In the genomic region with DNA sequence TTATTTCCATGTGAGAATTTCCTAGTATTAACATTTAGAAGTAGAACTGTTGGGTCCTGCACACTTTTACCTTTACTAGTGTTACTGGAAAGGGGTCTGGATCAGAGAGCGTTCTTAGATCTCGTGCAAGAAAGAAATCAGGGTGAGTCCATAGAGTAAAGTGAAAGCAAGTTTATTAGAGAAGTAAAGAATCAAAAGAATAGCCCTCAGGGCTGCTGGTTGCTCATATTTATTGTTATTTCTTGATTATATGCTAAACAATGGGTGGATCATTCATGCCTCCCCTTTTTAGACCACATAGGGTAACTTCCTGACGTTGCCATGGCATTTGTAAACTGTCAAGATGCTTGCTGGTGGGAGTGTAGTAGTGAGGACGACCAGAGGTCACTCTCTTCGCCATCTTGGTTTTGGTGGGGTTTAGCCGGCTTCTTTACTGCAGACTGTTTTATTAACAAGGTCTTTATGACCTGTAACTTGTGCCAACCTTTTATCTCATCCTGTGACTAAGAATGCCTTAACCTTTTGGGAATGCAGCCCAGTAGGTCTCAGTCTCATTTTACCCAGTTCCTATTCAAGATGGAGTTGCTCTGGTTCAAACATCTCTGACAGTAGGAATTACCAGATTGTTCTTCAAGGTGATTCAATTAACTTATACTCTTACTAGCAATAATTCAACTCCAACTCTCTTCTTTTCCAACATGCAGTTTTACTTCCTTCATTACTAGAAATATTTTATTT, we compare ENCODE assay signal across 1 cellular context.
TF ChIP-seq lines count a peak whose summit lies in the region.

No MANE protein-coding gene starts in this region.

TF ChIP-seq in WTC11, 78 proteins besides CTCF, POLR2A, EP300 and RAD21 (continued from another document):
- TF ChIP-seq, protein P1, sequence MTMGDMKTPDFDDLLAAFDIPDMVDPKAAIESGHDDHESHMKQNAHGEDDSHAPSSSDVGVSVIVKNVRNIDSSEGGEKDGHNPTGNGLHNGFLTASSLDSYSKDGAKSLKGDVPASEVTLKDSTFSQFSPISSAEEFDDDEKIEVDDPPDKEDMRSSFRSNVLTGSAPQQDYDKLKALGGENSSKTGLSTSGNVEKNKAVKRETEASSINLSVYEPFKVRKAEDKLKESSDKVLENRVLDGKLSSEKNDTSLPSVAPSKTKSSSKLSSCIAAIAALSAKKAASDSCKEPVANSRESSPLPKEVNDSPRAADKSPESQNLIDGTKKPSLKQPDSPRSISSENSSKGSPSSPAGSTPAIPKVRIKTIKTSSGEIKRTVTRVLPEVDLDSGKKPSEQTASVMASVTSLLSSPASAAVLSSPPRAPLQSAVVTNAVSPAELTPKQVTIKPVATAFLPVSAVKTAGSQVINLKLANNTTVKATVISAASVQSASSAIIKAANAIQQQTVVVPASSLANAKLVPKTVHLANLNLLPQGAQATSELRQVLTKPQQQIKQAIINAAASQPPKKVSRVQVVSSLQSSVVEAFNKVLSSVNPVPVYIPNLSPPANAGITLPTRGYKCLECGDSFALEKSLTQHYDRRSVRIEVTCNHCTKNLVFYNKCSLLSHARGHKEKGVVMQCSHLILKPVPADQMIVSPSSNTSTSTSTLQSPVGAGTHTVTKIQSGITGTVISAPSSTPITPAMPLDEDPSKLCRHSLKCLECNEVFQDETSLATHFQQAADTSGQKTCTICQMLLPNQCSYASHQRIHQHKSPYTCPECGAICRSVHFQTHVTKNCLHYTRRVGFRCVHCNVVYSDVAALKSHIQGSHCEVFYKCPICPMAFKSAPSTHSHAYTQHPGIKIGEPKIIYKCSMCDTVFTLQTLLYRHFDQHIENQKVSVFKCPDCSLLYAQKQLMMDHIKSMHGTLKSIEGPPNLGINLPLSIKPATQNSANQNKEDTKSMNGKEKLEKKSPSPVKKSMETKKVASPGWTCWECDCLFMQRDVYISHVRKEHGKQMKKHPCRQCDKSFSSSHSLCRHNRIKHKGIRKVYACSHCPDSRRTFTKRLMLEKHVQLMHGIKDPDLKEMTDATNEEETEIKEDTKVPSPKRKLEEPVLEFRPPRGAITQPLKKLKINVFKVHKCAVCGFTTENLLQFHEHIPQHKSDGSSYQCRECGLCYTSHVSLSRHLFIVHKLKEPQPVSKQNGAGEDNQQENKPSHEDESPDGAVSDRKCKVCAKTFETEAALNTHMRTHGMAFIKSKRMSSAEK (CRISPR knock-in tag; IDR thresholded peaks at IDR 0.05; ENCODE audit: borderline replicate concordance), result no peak
- no peak for TF ChIP-seq ZNF317 (CRISPR knock-in tag; IDR thresholded peaks at IDR 0.05; ENCODE audit: borderline replicate concordance, low read depth)
- TF ChIP-seq ZBTB21 (CRISPR knock-in tag; IDR thresholded peaks at IDR 0.05; ENCODE audit: borderline replicate concordance), result no peak
- TF ChIP-seq, protein P2, sequence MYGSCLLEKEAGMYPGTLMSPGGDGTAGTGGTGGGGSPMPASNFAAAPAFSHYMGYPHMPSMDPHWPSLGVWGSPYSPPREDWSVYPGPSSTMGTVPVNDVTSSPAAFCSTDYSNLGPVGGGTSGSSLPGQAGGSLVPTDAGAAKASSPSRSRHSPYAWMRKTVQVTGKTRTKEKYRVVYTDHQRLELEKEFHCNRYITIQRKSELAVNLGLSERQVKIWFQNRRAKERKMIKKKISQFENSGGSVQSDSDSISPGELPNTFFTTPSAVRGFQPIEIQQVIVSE (CRISPR knock-in tag; IDR thresholded peaks at IDR 0.05; ENCODE audit: borderline replicate concordance), result no peak
TF ChIP-seq in WTC11: peak in this region for 0.
